In the genomic region with DNA sequence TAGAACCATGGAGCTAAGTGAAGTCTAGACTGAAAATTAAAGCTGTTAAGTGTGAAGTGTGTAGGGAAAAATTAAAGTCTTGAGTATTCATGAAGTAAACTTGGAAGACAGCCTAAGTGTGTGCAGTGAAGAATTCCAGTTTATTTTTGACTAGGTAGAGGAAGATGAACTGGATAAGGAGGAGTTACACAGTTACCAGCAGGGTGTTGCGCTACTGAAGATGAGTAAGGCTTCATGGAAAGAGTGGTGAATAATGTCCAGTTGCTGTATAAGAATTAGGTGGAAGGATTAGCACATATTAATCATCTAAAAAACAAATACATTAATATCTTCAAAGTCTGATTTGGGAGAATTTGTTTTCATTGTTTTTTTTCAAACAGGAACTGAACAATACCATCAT, we compare ENCODE assay signal across 15 cellular contexts. TPM values are rescaled to one million over a fixed set of nuclear protein-coding genes. Genes with fewer than 3 reads are reported as not detected.
DNase-seq lines count a peak whose midpoint lies in the region; ATAC-seq and TF ChIP-seq lines count a peak whose summit lies in the region.
"Had no signal": no experiment of that assay in that cellular context is flagged by ENCODE, and none has a peak within 500 bp of the region (broad histone marks: within the 10 kb centered on the region; RNA-seq: fewer than 3 reads in every experiment).

No MANE protein-coding gene starts in this region.

- H3K27ac Mint-ChIP-seq in activated T-cell treated with anti-CD3 and anti-CD28 coated beads, Interleukin-2, amount 50 U/mL, for 24 hours = peak overlapping the region; percentile 84

- DNase-seq in activated T-cell treated with anti-CD3 and anti-CD28 coated beads, Interleukin-2, amount 50 U/mL, for 24 hours = no peak
- no peak for DNase-seq in activated T-cell treated with anti-CD3 and anti-CD28 coated beads, Interleukin-2, amount 50 U/mL, for 48 hours
- no peak for DNase-seq in RWPE2 (ENCODE audit: low spot score)
- DNase-seq in fibroblast of mammary gland (ENCODE audit: low read depth) = peak; percentile 63
- DNase-seq in gastrocnemius medialis = no peak
- no peak for DNase-seq in NCI-H1436 treated with DMSO at 0.1 percent for 48 hours (lab: John Stamatoyannopoulos, UW)
- no peak for DNase-seq in stimulated activated CD4-positive, alpha-beta T cell treated with anti-CD3 and anti-CD28 coated beads, Interleukin-15, amount 100 ng/mL, for 24 hours
- DNase-seq: DMS53, GOT3, NCI-H446 treated with DMSO at 0.1 percent for 48 hours had no signal

- TF ChIP-seq CTCF in RWPE2 (IDR thresholded peaks at IDR 0.05; ENCODE audit: poor library complexity, severe bottlenecking) = no peak
- no peak for TF ChIP-seq CTCF in fibroblast of mammary gland (conservative IDR thresholded peaks at IDR 0.05; ENCODE audit: control insufficient read depth, insufficient read depth, low read depth, low read length)
- no peak for TF ChIP-seq CTCF in gastrocnemius medialis (IDR thresholded peaks at IDR 0.05 in 4 of 5, conservative IDR thresholded peaks at IDR 0.05 in 1 of 5)

- H3K27ac ChIP-seq in RWPE2 (ENCODE audit: poor library complexity, severe bottlenecking) = no peak overlapping the region
- H3K27ac ChIP-seq in gastrocnemius medialis = peak overlapping the region; percentile 55 to 100 (median 99)

- ATAC-seq in RWPE2 (ENCODE audit: low read depth) = peak; percentile 52; the same call in 1 of the 3 replicates
- no peak for ATAC-seq in gastrocnemius medialis
- ATAC-seq in HG02840 (IDR thresholded peaks at IDR 0.05; ENCODE audit: low FRiP score, unreplicated experiment) = no peak
- ATAC-seq: GM12878, Panc1 had no signal

- H3K4me1 ChIP-seq in RWPE2 (ENCODE audit: insufficient read depth, poor library complexity, severe bottlenecking) (peaks cover 15% of the 10 kb centered on the region), gastrocnemius medialis (peaks cover 84 to 89% of the 10 kb centered on the region in 2 donors)

- no peaks in the 10 kb centered on the region for H3K9me3 Mint-ChIP-seq in activated T-cell treated with anti-CD3 and anti-CD28 coated beads, Interleukin-2, amount 50 U/mL, for 24 hours
- H3K9me3 Mint-ChIP-seq: T-helper 2 cell treated with Interferon-gamma antibody and Interleukin-4, amounts not matched to agents 5 μg/mL and 100 μg/mL, for 36 hours had no signal

- no peak overlapping the region for H3K4me3 ChIP-seq in RWPE2 (ENCODE audit: severe bottlenecking)
- no peak overlapping the region for H3K4me3 ChIP-seq in fibroblast of mammary gland (ENCODE audit: control insufficient read depth, low read depth, low read length)
- no peak overlapping the region for H3K4me3 ChIP-seq in gastrocnemius medialis
- H3K4me3 ChIP-seq: ascending aorta, GM12878 had no signal

- peaks cover 16% of the 10 kb centered on the region for H3K36me3 ChIP-seq in RWPE2 (ENCODE audit: low read depth)
- no peaks in the 10 kb centered on the region for H3K36me3 ChIP-seq in gastrocnemius medialis
- H3K36me3 ChIP-seq: ascending aorta had no signal

- no peaks in the 10 kb centered on the region for H3K27me3 Mint-ChIP-seq in activated T-cell treated with anti-CD3 and anti-CD28 coated beads, Interleukin-2, amount 50 U/mL, for 24 hours

- intact Hi-C loops in gastrocnemius medialis (cut with DNase I; ENCODE audit: low total_unique reads) = no loop called here

- H3K36me3 Mint-ChIP-seq in activated T-cell treated with anti-CD3 and anti-CD28 coated beads, Interleukin-2, amount 50 U/mL, for 24 hours (ENCODE audit: low read depth) = peaks cover 19% of the 10 kb centered on the region

- no peak overlapping the region for H3K4me3 Mint-ChIP-seq in activated T-cell treated with anti-CD3 and anti-CD28 coated beads, Interleukin-2, amount 50 U/mL, for 24 hours

- H3K4me1 Mint-ChIP-seq in activated T-cell treated with anti-CD3 and anti-CD28 coated beads, Interleukin-2, amount 50 U/mL, for 24 hours (ENCODE audit: low read depth) = peaks cover 86% of the 10 kb centered on the region

- no peak for TF ChIP-seq POLR2A in gastrocnemius medialis (IDR thresholded peaks at IDR 0.05)

- H3K9me3 ChIP-seq in RWPE2 (ENCODE audit: severe bottlenecking) (no peaks in the 10 kb centered on the region), gastrocnemius medialis (no peaks in the 10 kb centered on the region)
- H3K9me3 ChIP-seq: ascending aorta had no signal

- in situ Hi-C loops in gastrocnemius medialis (cut with MboI; ENCODE audit: low sequenced_read_pairs in 4 of 4) = no loop called here

- H3K27me3 ChIP-seq in RWPE2 (ENCODE audit: insufficient read depth, poor library complexity, severe bottlenecking) = no peaks in the 10 kb centered on the region
- no peaks in the 10 kb centered on the region for H3K27me3 ChIP-seq in gastrocnemius medialis
- H3K27me3 ChIP-seq: ascending aorta had no signal

RNA-seq across cellular contexts. Expression of a gene that starts 5.8 kb away (rescaled TPM):
- total RNA-seq in gastrocnemius medialis = 10 to 100 TPM; 25.0 to 44.3 (median 33.8) TPM
